ENCODE assay signal across 8 cellular contexts in the genomic region with DNA sequence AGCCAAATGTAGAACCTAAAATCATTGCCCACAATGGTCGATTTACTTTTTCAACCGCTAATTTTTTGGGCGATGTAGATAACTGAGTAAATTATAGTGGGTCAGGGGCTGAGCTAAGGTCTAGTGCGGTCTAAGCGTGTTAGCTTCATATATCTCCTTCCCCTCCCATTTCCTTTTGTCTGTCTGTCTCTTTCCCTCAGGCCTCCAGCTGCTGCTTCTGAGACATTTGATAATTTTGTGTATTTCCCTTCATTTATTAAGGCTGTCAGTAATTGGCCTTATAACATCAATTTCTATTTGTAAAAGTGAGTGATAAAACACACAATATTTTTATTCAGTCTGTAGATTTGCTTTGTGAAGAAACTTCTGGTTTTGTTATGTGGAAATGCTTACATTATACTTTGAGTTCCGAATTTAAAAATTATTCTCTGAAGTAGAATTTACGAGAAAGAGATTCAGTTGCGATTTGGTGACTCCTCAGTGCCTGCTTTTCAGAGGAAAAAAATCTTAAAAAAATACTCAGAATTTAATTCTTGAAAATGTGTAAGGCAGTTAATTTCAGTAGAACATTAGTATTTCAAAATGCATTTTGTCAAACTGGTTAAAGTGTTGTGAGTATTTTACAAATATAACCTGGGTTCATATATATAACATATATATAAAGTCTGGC. TPM values are rescaled to one million over a fixed set of nuclear protein-coding genes. Genes with fewer than 3 reads are reported as not detected.
DNase-seq lines count a peak whose midpoint lies in the region; ATAC-seq and TF ChIP-seq lines count a peak whose summit lies in the region.

No MANE protein-coding gene starts in this region.

- H3K9me3 ChIP-seq in neural progenitor cell (ENCODE audit: low read depth) = no peaks in the 10 kb centered on the region

- H3K4me3 Mint-ChIP-seq in Calu3 (ENCODE audit: low read depth, unreplicated experiment) (peak overlapping the region; percentile 70), neural progenitor cell (peak overlapping the region; percentile 87)
- peak overlapping the region; percentile 82 for H3K4me3 Mint-ChIP-seq in central memory CD8-positive, alpha-beta T cell

- peaks cover 12% of the 10 kb centered on the region for H3K4me1 ChIP-seq in neural progenitor cell

- peaks cover 50% of the 10 kb centered on the region for H3K79me2 ChIP-seq in neural progenitor cell (ENCODE audit: low read depth)

- peaks cover 22% of the 10 kb centered on the region for H3K36me3 Mint-ChIP-seq in Calu3 (ENCODE audit: insufficient read depth, unreplicated experiment)
- peaks cover 5% of the 10 kb centered on the region for H3K36me3 Mint-ChIP-seq in central memory CD8-positive, alpha-beta T cell (ENCODE audit: insufficient read depth)
- H3K36me3 Mint-ChIP-seq in neural progenitor cell = peaks cover 5% of the 10 kb centered on the region

- BruUV-seq in Calu3 (replicated peaks; lab: Mats Ljungman, UMichigan) = TSS peak; percentile 59

- ATAC-seq in central memory CD8-positive, alpha-beta T cell (replicated peaks; ENCODE audit: extremely low read depth, poor library complexity, severe bottlenecking) = no peak
- ATAC-seq in HG02610 (IDR thresholded peaks at IDR 0.05; ENCODE audit: unreplicated experiment) (no peak), GM18873 (IDR thresholded peaks at IDR 0.05; ENCODE audit: low FRiP score, unreplicated experiment) (no peak)

- no peaks in the 10 kb centered on the region for H3K36me3 ChIP-seq in neural progenitor cell

- DNase-seq in Calu3 = no peak
- DNase-seq in NCI-H146 (lab: John Stamatoyannopoulos, UW) = peak; percentile 36
- DNase-seq in central memory CD8-positive, alpha-beta T cell (ENCODE audit: low spot score in 2 of 2) = no peak
- DNase-seq in neural progenitor cell (ENCODE audit: low spot score) = peak; percentile 14
- no peak for DNase-seq in HUDEP-2 (lab: John Stamatoyannopoulos, UW; ENCODE audit: unreplicated experiment in 76 of 76)
- DNase-seq in GM03348 (ENCODE audit: low spot score) = no peak

- H3K27me3 Mint-ChIP-seq in Calu3 (ENCODE audit: unreplicated experiment) = no peaks in the 10 kb centered on the region
- H3K27me3 Mint-ChIP-seq in central memory CD8-positive, alpha-beta T cell = peaks cover 13% of the 10 kb centered on the region
- peaks cover 4% of the 10 kb centered on the region for H3K27me3 Mint-ChIP-seq in neural progenitor cell (ENCODE audit: insufficient read depth, low read depth)

- peaks cover 15% of the 10 kb centered on the region for H3F3A ChIP-seq in neural progenitor cell (ENCODE audit: low read depth)

- CTCF ChIA-PET in Calu3 (lab: Charles Lee) = no interaction called here

- H3K4me1 Mint-ChIP-seq in Calu3 (ENCODE audit: low read depth, unreplicated experiment) = no peaks in the 10 kb centered on the region
- H3K4me1 Mint-ChIP-seq in central memory CD8-positive, alpha-beta T cell = peaks cover 6% of the 10 kb centered on the region
- H3K4me1 Mint-ChIP-seq in neural progenitor cell = peaks cover 27% of the 10 kb centered on the region

- peak overlapping the region; percentile 93 for H3K4me2 ChIP-seq in neural progenitor cell

- peak overlapping the region; percentile 39 for H2AFZ ChIP-seq in neural progenitor cell (replicated peaks)

- peaks cover 24% of the 10 kb centered on the region for H4K20me1 ChIP-seq in neural progenitor cell (ENCODE audit: low read depth)

- H3K9me3 Mint-ChIP-seq in Calu3 (ENCODE audit: low read depth, unreplicated experiment) (no peaks in the 10 kb centered on the region), neural progenitor cell (no peaks in the 10 kb centered on the region)
- H3K9me3 Mint-ChIP-seq in central memory CD8-positive, alpha-beta T cell = no peaks in the 10 kb centered on the region

- intact Hi-C loops in Calu3 (cut with micrococcal nuclease; ENCODE audit: unreplicated experiment) = no loop called here

- peaks cover 44% of the 10 kb centered on the region for H3K27me3 ChIP-seq in neural progenitor cell

- no peak overlapping the region for H3K27ac ChIP-seq in neural progenitor cell

- H3K4me3 ChIP-seq in neural progenitor cell = peak overlapping the region; percentile 96

- no peak for TF ChIP-seq CTCF in Calu3 (IDR thresholded peaks at IDR 0.05; ENCODE audit: unreplicated experiment)
- no peak for TF ChIP-seq CTCF in neural progenitor cell (IDR thresholded peaks at IDR 0.05)

- no peak overlapping the region for H3K27ac Mint-ChIP-seq in Calu3 (ENCODE audit: unreplicated experiment)
- H3K27ac Mint-ChIP-seq in central memory CD8-positive, alpha-beta T cell (ENCODE audit: low read depth) = no peak overlapping the region
- H3K27ac Mint-ChIP-seq in neural progenitor cell = peak overlapping the region; percentile 9

- peak overlapping the region; percentile 45 for H3K9ac ChIP-seq in neural progenitor cell

RNA-seq across cellular contexts. Expression of a gene that starts 1.4 kb away (rescaled TPM):
- 1.9 and 2.2 TPM in 2 replicates for total RNA-seq in Calu3 (2022)
- total RNA-seq in neural progenitor cell (ENCODE audit: low replicate concordance) = 13.6 and 19.7 TPM in 2 replicates

Comparison
In these comparisons a context has a peak if more than half of its experiments do, and no peak if none do; other contexts are left out.
1. DNase-seq: peak in NCI-H146 (single experiment) and neural progenitor cell (single experiment); none in Calu3 (single experiment), central memory CD8-positive, alpha-beta T cell (0 of 2), HUDEP-2 (0 of 76) and GM03348 (single experiment).
2. Peak in every context shown above with its lines, with median percentiles within 50 percentile points of each other: H3K4me3 Mint-ChIP-seq.